13 cellular contexts compared by ENCODE assay signal in the genomic region with DNA sequence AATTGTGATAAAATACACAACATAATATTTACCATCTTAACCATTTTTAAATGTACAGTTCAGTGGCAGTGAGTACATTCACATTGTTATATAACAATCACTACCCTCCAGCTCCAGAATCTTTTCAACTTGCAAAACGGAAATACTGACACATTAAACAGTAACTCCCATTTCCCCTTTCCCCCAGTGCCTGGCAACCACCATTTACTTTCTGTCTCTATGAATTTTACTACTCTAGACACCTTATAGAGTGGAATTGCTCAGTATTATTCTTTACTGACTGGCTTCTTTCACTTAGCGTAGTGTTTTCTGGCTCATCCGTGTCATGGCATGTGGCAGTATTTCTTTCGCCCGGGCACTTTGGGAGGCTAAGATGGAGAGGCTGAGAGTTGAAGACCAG. TPM values are rescaled to one million over a fixed set of nuclear protein-coding genes. Genes with fewer than 3 reads are reported as not detected.
A peak's percentile ranks its signal among the peaks of the same experiment; 100 is the strongest.
DNase-seq lines count a peak whose midpoint lies in the region; ATAC-seq, FAIRE-seq and TF ChIP-seq lines count a peak whose summit lies in the region.
"Had no signal": no experiment of that assay in that cellular context is flagged by ENCODE, and none has a peak within 500 bp of the region (broad histone marks: within the 10 kb centered on the region; RNA-seq: fewer than 3 reads in every experiment).

No MANE protein-coding gene starts in this region.

- peaks cover 7 to 15% (median 9%) of the 10 kb centered on the region in 4 donors for H3K4me1 Mint-ChIP-seq in CD4-positive, alpha-beta memory T cell
- H3K4me1 Mint-ChIP-seq in T-helper 17 cell (peaks cover 9% of the 10 kb centered on the region), nephron progenitor cell (peaks cover 12% of the 10 kb centered on the region)

- no peak overlapping the region for H3K27ac ChIP-seq in CD4-positive, alpha-beta memory T cell (ENCODE audit: low read depth, low read length)
- H3K27ac ChIP-seq in colonic mucosa = no peak overlapping the region

- intact Hi-C loops in CD4-positive, alpha-beta memory T cell (cut with micrococcal nuclease) = no loop called here
- intact Hi-C loops in colonic mucosa (cut with DNase I) = no loop called here

- no peaks in the 10 kb centered on the region for H3K9me3 ChIP-seq in CD4-positive, alpha-beta memory T cell (ENCODE audit: control insufficient read depth in 1 of 2, low read length in 2 of 2)
- H3K9me3 ChIP-seq in T-helper 17 cell (ENCODE audit: control insufficient read depth, low read length, poor library complexity, severe bottlenecking) (no peaks in the 10 kb centered on the region), colonic mucosa (no peaks in the 10 kb centered on the region)

- no peak for DNase-seq in CD4-positive, alpha-beta memory T cell
- no peak for DNase-seq in T-helper 17 cell
- no peak for DNase-seq in NCI-H146 (lab: John Stamatoyannopoulos, UW)
- no peak for DNase-seq in colonic mucosa
- no peak for DNase-seq in HTR-8/SVneo (ENCODE audit: insufficient read length, low spot score)
- no peak for DNase-seq in nephron progenitor cell
- DNase-seq: activated naive CD4-positive, alpha-beta T cell treated with anti-CD3 and anti-CD28 coated beads, Interleukin-2, amount 10 ng/mL, durations not matched to agents 7 days and 5 days; left cardiac atrium; NCI-H1930 had no signal

- H3K36me3 ChIP-seq in CD4-positive, alpha-beta memory T cell (ENCODE audit: insufficient read depth, low read length) = no peaks in the 10 kb centered on the region
- no peaks in the 10 kb centered on the region for H3K36me3 ChIP-seq in colonic mucosa

- ATAC-seq in GM19372 (IDR thresholded peaks at IDR 0.05; ENCODE audit: low read depth, unreplicated experiment) (peak; percentile 78), HG03108 (IDR thresholded peaks at IDR 0.05; ENCODE audit: unreplicated experiment) (peak; percentile 71), T-helper 17 cell (no peak)

- POLR2A ChIA-PET in CD4-positive, alpha-beta memory T cell (lab: Charles Lee; ENCODE audit: partially characterized antibody) = no interaction called here

- FAIRE-seq in HTR-8/SVneo (lab: Jason Lieb, UNC) = no peak
- FAIRE-seq: H1 had no signal

- peaks cover 3 to 20% of the 10 kb centered on the region in 2 donors for H3K36me3 Mint-ChIP-seq in CD4-positive, alpha-beta memory T cell
- H3K36me3 Mint-ChIP-seq in T-helper 17 cell (ENCODE audit: low read depth) = no peaks in the 10 kb centered on the region
- H3K36me3 Mint-ChIP-seq in nephron progenitor cell (ENCODE audit: low read depth) = peaks cover 24% of the 10 kb centered on the region

- no peaks in the 10 kb centered on the region for H3K9me3 Mint-ChIP-seq in CD4-positive, alpha-beta memory T cell
- H3K9me3 Mint-ChIP-seq in nephron progenitor cell = peaks cover 4% of the 10 kb centered on the region
- H3K9me3 Mint-ChIP-seq: activated naive CD4-positive, alpha-beta T cell treated with anti-CD3 and anti-CD28 coated beads, Interleukin-2, amount 10 ng/mL, durations not matched to agents 7 days and 5 days had no signal

- no peak overlapping the region for H3K4me3 ChIP-seq in CD4-positive, alpha-beta memory T cell (ENCODE audit: low read length in 2 of 2)
- no peak overlapping the region for H3K4me3 ChIP-seq in colonic mucosa

- peak overlapping the region in 4 of 7 donors; percentile 16 to 39 (median 28) for H3K27ac Mint-ChIP-seq in CD4-positive, alpha-beta memory T cell
- H3K27ac Mint-ChIP-seq in T-helper 17 cell = peak overlapping the region; percentile 41
- H3K27ac Mint-ChIP-seq in nephron progenitor cell = no peak overlapping the region
- H3K27ac Mint-ChIP-seq: activated naive CD4-positive, alpha-beta T cell treated with anti-CD3 and anti-CD28 coated beads, Interleukin-2, amount 10 ng/mL, durations not matched to agents 7 days and 5 days had no signal

- H3K9ac ChIP-seq in colonic mucosa (ENCODE audit: low read depth in 2 of 2, low read length in 2 of 2) = no peak overlapping the region

- no peaks in the 10 kb centered on the region for H3K27me3 Mint-ChIP-seq in CD4-positive, alpha-beta memory T cell
- H3K27me3 Mint-ChIP-seq in T-helper 17 cell = no peaks in the 10 kb centered on the region
- no peaks in the 10 kb centered on the region for H3K27me3 Mint-ChIP-seq in nephron progenitor cell (ENCODE audit: low read depth, poor library complexity)
- H3K27me3 Mint-ChIP-seq: activated naive CD4-positive, alpha-beta T cell treated with anti-CD3 and anti-CD28 coated beads, Interleukin-2, amount 10 ng/mL, durations not matched to agents 7 days and 5 days had no signal

- no peak for TF ChIP-seq CTCF in colonic mucosa (IDR thresholded peaks at IDR 0.05)
- TF ChIP-seq CTCF in nephron progenitor cell (IDR thresholded peaks at IDR 0.05) = no peak

- peak overlapping the region in 2 of 8 donors; percentile 13 to 15 for H3K4me3 Mint-ChIP-seq in CD4-positive, alpha-beta memory T cell
- peak overlapping the region; percentile 53 for H3K4me3 Mint-ChIP-seq in T-helper 17 cell
- no peak overlapping the region for H3K4me3 Mint-ChIP-seq in nephron progenitor cell
- H3K4me3 Mint-ChIP-seq: activated naive CD4-positive, alpha-beta T cell treated with anti-CD3 and anti-CD28 coated beads, Interleukin-2, amount 10 ng/mL, durations not matched to agents 7 days and 5 days had no signal

- CTCF ChIA-PET in CD4-positive, alpha-beta memory T cell (lab: Charles Lee; ENCODE audit: partially characterized antibody) = no interaction called here

- H3K27me3 ChIP-seq in CD4-positive, alpha-beta memory T cell (ENCODE audit: insufficient read depth, low read length) = no peaks in the 10 kb centered on the region
- H3K27me3 ChIP-seq in colonic mucosa = no peaks in the 10 kb centered on the region

- peaks cover 3% of the 10 kb centered on the region for H3K4me1 ChIP-seq in CD4-positive, alpha-beta memory T cell (ENCODE audit: insufficient read depth, low read length)
- no peaks in the 10 kb centered on the region for H3K4me1 ChIP-seq in colonic mucosa

RNA-seq across cellular contexts. Expression of a gene that starts 32.6 kb away (rescaled TPM):
- 10 to 100 TPM; 23.0 to 23.4 TPM for total RNA-seq in CD4-positive, alpha-beta memory T cell
- 10 to 100 TPM; 23.6 to 26.2 TPM for polyA plus RNA-seq in CD4-positive, alpha-beta memory T cell
- total RNA-seq in T-helper 17 cell (10 to 100 TPM; 21.0 to 27.8 TPM), colonic mucosa (10 to 100 TPM; 18.1 to 23.8 TPM)

RNA-seq across cellular contexts. Expression of a gene that starts 32.9 kb away (rescaled TPM):
- total RNA-seq in CD4-positive, alpha-beta memory T cell = under 1 TPM in 1 of 2 experiments, not detected in 1; 0.17 TPM
- under 1 TPM in 1 of 2 donors, not detected in 1; 0.44 TPM for polyA plus RNA-seq in CD4-positive, alpha-beta memory T cell
- total RNA-seq in T-helper 17 cell (not detected), colonic mucosa (under 1 TPM; 0.37 to 0.50 TPM)
- total RNA-seq: skeletal muscle tissue had no signal
